ENCODE assay signal across 25 cellular contexts in genomic region chr17:60909405-60909804, GRCh38.
DNase-seq lines count a peak whose midpoint lies in the region; ATAC-seq, FAIRE-seq and TF ChIP-seq lines count a peak whose summit lies in the region.
"Had no signal": no experiment of that assay in that cellular context is flagged by ENCODE, and none has a peak within 500 bp of the region (broad histone marks: within the 10 kb centered on the region; RNA-seq: fewer than 3 reads in every experiment).

No MANE protein-coding gene starts in this region.

- no peaks in the 10 kb centered on the region for H3K79me2 ChIP-seq in SK-N-SH (ENCODE audit: insufficient read depth)
- H3K79me2 ChIP-seq in trophoblast cell (ENCODE audit: control insufficient read depth, insufficient read depth, low read length, poor library complexity) = no peaks in the 10 kb centered on the region

- ATAC-seq in SK-N-SH treated with all-trans-retinoic acid at 6 μM for 48 hours (no peak), GM18502 (IDR thresholded peaks at IDR 0.05; ENCODE audit: poor library complexity, unreplicated experiment) (no peak)
- ATAC-seq: GM12878, PC-3 had no signal

- H3K14ac ChIP-seq in trophoblast cell (ENCODE audit: low read length) = no peak overlapping the region

- H3K27ac ChIP-seq in SK-N-SH (ENCODE audit: low read depth in 2 of 2, low read length in 1 of 2) = peak overlapping the region in 1 of 2 experiments; percentile 20; a peak in 1 of 4 replicates
- H3K27ac ChIP-seq in trophoblast cell (ENCODE audit: low read depth, low read length) = no peak overlapping the region
- H3K27ac ChIP-seq: 22Rv1, SJCRH30 had no signal

- POLR2A ChIA-PET in SK-N-SH (lab: Yijun Ruan, JAX) = no interaction called here

- no peaks in the 10 kb centered on the region for H3K9me3 ChIP-seq in SK-N-SH
- no peaks in the 10 kb centered on the region for H3K9me3 ChIP-seq in trophoblast cell (ENCODE audit: insufficient read depth, low read depth, low read length)
- H3K9me3 ChIP-seq: HAP-1, MG63, SJCRH30 had no signal

- H3K18ac ChIP-seq in trophoblast cell (ENCODE audit: low read length) = no peak overlapping the region

- no peak overlapping the region for H3K4ac ChIP-seq in trophoblast cell (ENCODE audit: low read depth, low read length)

- no peak overlapping the region for H4K8ac ChIP-seq in trophoblast cell (ENCODE audit: low read depth, low read length)

- H4K12ac ChIP-seq in trophoblast cell (ENCODE audit: low read depth, low read length) = no peak overlapping the region

- H3K4me1 ChIP-seq in SK-N-SH (ENCODE audit: control insufficient read depth in 1 of 2, insufficient read depth in 2 of 2, low read depth in 1 of 2, low read length in 1 of 2) (peaks cover 0 to 12% of the 10 kb centered on the region in 2 experiments; a peak in 2 of 4 replicates), trophoblast cell (ENCODE audit: control insufficient read depth in 1 of 2, insufficient read depth in 2 of 2, low read length in 2 of 2) (no peaks in the 10 kb centered on the region)
- H3K4me1 ChIP-seq: HAP-1, SJCRH30 had no signal

- no peaks in the 10 kb centered on the region for H3K79me1 ChIP-seq in trophoblast cell (ENCODE audit: low read length)

- H3K4me3 ChIP-seq in SK-N-SH (ENCODE audit: low read depth in 2 of 2, low read length in 1 of 2) = no peak overlapping the region
- no peak overlapping the region for H3K4me3 ChIP-seq in trophoblast cell (ENCODE audit: low read depth, low read length)
- H3K4me3 ChIP-seq: GM12878, HAP-1, MG63, SJCRH30 had no signal

- H4K91ac ChIP-seq in trophoblast cell (ENCODE audit: low read depth, low read length) = no peak overlapping the region

- no peak overlapping the region for H3K9ac ChIP-seq in SK-N-SH
- no peak overlapping the region for H3K9ac ChIP-seq in trophoblast cell (ENCODE audit: low read length)

- H2BK12ac ChIP-seq in trophoblast cell (ENCODE audit: low read length) = no peak overlapping the region

- H3K23ac ChIP-seq in trophoblast cell (ENCODE audit: low read length) = no peak overlapping the region

- no peak for TF ChIP-seq EP300 in SK-N-SH (IDR thresholded peaks at IDR 0.05; ENCODE audit: borderline replicate concordance in 1 of 2, low read depth in 1 of 2, low read length in 1 of 2)

- no peak overlapping the region for H3K4me2 ChIP-seq in SK-N-SH
- no peak overlapping the region for H3K4me2 ChIP-seq in trophoblast cell (ENCODE audit: low read length)

- H2BK5ac ChIP-seq in trophoblast cell (ENCODE audit: low read depth, low read length, poor library complexity) = no peak overlapping the region

- H2AK5ac ChIP-seq in trophoblast cell (ENCODE audit: low read length) = no peak overlapping the region

- H2AFZ ChIP-seq in SK-N-SH (ENCODE audit: low read depth) (no peak overlapping the region), trophoblast cell (ENCODE audit: insufficient read depth, low read length, poor library complexity) (no peak overlapping the region)

- H3K9me2 ChIP-seq in SK-N-SH = no peaks in the 10 kb centered on the region; the same call in 1 of the 2 replicates

- H2BK120ac ChIP-seq in trophoblast cell (ENCODE audit: insufficient read depth, low read length, poor library complexity) = no peak overlapping the region

- TF ChIP-seq CTCF in SK-N-SH (IDR thresholded peaks at IDR 0.05) = no peak

- TF ChIP-seq RAD21 in SK-N-SH (IDR thresholded peaks at IDR 0.05; ENCODE audit: low read length) = no peak

- FAIRE-seq in TTC549 (lab: Jason Lieb, UNC) (peak; percentile 33), frontal cortex (lab: Jason Lieb, UNC) (peak; percentile 47)
- FAIRE-seq: HTR-8/SVneo had no signal

- H3F3A ChIP-seq in SK-N-SH (replicated peaks; ENCODE audit: insufficient read depth) = peaks cover 14% of the 10 kb centered on the region

- 73% methylated on average over 1 of the region's 1 CpG for WGBS in SK-N-SH (ENCODE audit: low lambda C conversion rate)
- WGBS in trophoblast cell (ENCODE audit: extremely low coverage, insufficient coverage, insufficient read length) = no CpG with 5 or more reads among the region's 1 CpG

- CTCF ChIA-PET in SK-N-SH (lab: Yijun Ruan, JAX) = interaction anchor here (1.1 to 1.4 kb wide), 2 partner anchors 189 to 674 kb away, joined by 3 to 4 read pairs; no protein-coding TSS in a partner anchor

- H3K36me3 ChIP-seq in SK-N-SH (replicated peaks in 1 of 2; ENCODE audit: control insufficient read depth in 1 of 2, insufficient read depth in 2 of 2, low read length in 1 of 2) = no peaks in the 10 kb centered on the region
- H3K36me3 ChIP-seq in trophoblast cell (ENCODE audit: control insufficient read depth in 1 of 2, insufficient read depth in 2 of 2, low read length in 2 of 2) = no peaks in the 10 kb centered on the region
- H3K36me3 ChIP-seq: HAP-1, MG63, SJCRH30 had no signal

- DNase-seq in SK-N-SH (no peak), frontal cortex (ENCODE audit: low spot score in 2 of 2) (no peak), CD1c-positive myeloid dendritic cell (ENCODE audit: extremely low spot score) (no peak), trophoblast cell (no peak)
- no peak for DNase-seq in activated CD4-positive, alpha-beta T cell treated with anti-CD3 and anti-CD28 coated beads for 48 hours
- DNase-seq: CD4-positive, CD25-positive, alpha-beta regulatory T cell; GDM1; GOT3; KG1; MG63; NCI-H1105 treated with DMSO at 0.1 percent for 48 hours; NCI-H146; NCI-H2029; NCI-H446; NCI-H524 treated with DMSO at 0.1 percent for 48 hours; NCI-H774; PC-3; SJCRH30 had no signal

- no peaks in the 10 kb centered on the region for H4K20me1 ChIP-seq in SK-N-SH (ENCODE audit: insufficient read depth)

- no peaks in the 10 kb centered on the region for H3K27me3 ChIP-seq in SK-N-SH (ENCODE audit: insufficient read depth)
- H3K27me3 ChIP-seq in trophoblast cell (ENCODE audit: insufficient read depth, low read length) = no peaks in the 10 kb centered on the region
- H3K27me3 ChIP-seq: MG63, SJCRH30 had no signal

TF ChIP-seq in SK-N-SH, 30 proteins besides CTCF, POLR2A, EP300 and RAD21 (continues in another document):
- TF ChIP-seq MEF2A (IDR thresholded peaks at IDR 0.05; ENCODE audit: borderline replicate concordance, low read depth) (no peak), NRF1 (IDR thresholded peaks at IDR 0.05; ENCODE audit: low read depth, low read length) (no peak), FOSL2 (IDR thresholded peaks at IDR 0.05; ENCODE audit: borderline replicate concordance, low read depth) (peak; percentile 55; the same call in 1 of the 2 replicates), IRF3 (IDR thresholded peaks at IDR 0.05; ENCODE audit: low read depth, low read length) (no peak), TCF12 (IDR thresholded peaks at IDR 0.05) (0 out of 2 replicates have a peak, but pooled peaks have one; percentile 14)

TF ChIP-seq in SK-N-SH treated with all-trans-retinoic acid at 6 μM for 48 hours, 23 proteins besides CTCF, POLR2A, EP300 and RAD21:
- TF ChIP-seq BACH2 (CRISPR knock-in tag; IDR thresholded peaks at IDR 0.05; ENCODE audit: borderline replicate concordance) (no peak), ZNF70 (CRISPR knock-in tag; IDR thresholded peaks at IDR 0.05) (no peak), CSRNP3 (CRISPR knock-in tag; IDR thresholded peaks at IDR 0.05) (no peak), ZC3H10 (CRISPR knock-in tag; IDR thresholded peaks at IDR 0.05) (no peak), GLIS3 (CRISPR knock-in tag; IDR thresholded peaks at IDR 0.05) (no peak), TCF4 (CRISPR knock-in tag; IDR thresholded peaks at IDR 0.05; ENCODE audit: borderline replicate concordance) (no peak), TOX (CRISPR knock-in tag; IDR thresholded peaks at IDR 0.05; ENCODE audit: borderline replicate concordance) (no peak), ZNF565 (CRISPR knock-in tag; conservative IDR thresholded peaks at IDR 0.05; ENCODE audit: low read depth) (no peak), CSDC2 (CRISPR knock-in tag; IDR thresholded peaks at IDR 0.05) (no peak), ESRRG (CRISPR knock-in tag; IDR thresholded peaks at IDR 0.05) (no peak), POU6F1 (CRISPR knock-in tag; IDR thresholded peaks at IDR 0.05; ENCODE audit: borderline replicate concordance, low read depth) (no peak), OSR1 (CRISPR knock-in tag; IDR thresholded peaks at IDR 0.05) (no peak)
